ENCODE assay signal across 8 cellular contexts in the genomic region with DNA sequence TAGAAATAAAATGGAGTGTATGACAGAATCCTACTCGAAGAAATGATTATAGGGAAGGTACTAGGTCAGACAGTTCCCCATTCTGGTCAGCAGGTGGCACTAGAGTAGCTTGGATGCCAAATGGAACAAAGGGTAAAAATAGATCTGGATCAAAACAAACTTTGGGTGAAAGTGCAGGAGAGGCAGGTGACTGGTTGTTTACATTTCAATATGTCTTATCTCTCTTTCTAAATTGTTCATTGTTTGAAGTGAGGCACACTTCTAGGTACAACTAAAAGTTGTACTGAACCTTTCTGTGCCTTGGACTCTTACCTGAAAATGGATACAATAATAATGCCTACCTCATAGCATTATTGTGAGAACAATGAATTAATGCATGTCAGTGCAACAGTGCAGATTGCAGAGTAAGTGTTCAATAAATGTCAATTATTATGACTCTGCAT.
DNase-seq lines count a peak whose midpoint lies in the region; ATAC-seq and TF ChIP-seq lines count a peak whose summit lies in the region.

No MANE protein-coding gene starts in this region.

- no peak overlapping the region for H3K4me2 ChIP-seq in neural cell (ENCODE audit: low read length)

- H3F3A ChIP-seq in neural cell (ENCODE audit: insufficient read depth, low read length, poor library complexity, severe bottlenecking): no peaks in the 10 kb centered on the region

- peak; percentile 71 for ATAC-seq in GM21526 (IDR thresholded peaks at IDR 0.05; ENCODE audit: low FRiP score, unreplicated experiment)

- no peak overlapping the region for H3K9ac ChIP-seq in neural cell (ENCODE audit: low read length)

- no peaks in the 10 kb centered on the region for H4K20me1 ChIP-seq in neural cell (ENCODE audit: insufficient read depth)

- TF ChIP-seq CTCF in neural cell (IDR thresholded peaks at IDR 0.05; ENCODE audit: poor library complexity, severe bottlenecking): peak; percentile 97

- peak; percentile 58 for DNase-seq in DMS153 (lab: John Stamatoyannopoulos, UW)
- DNase-seq in KG1 (lab: John Stamatoyannopoulos, UW): peak; percentile 61
- peak; percentile 86 for DNase-seq in OCI-M1 (lab: John Stamatoyannopoulos, UW)
- DNase-seq in activated T-cell treated with anti-CD3 and anti-CD28 coated beads, Interleukin-2, amount 50 U/mL, for 1 hour: peak; percentile 62
- peak; percentile 41 for DNase-seq in fibroblast of gingiva (ENCODE audit: low read depth)
- DNase-seq in stromal cell of bone marrow (ENCODE audit: low read depth): peak; percentile 33

- H3K4me3 ChIP-seq in neural cell (ENCODE audit: low read length): no peak overlapping the region

- no peaks in the 10 kb centered on the region for H3K79me2 ChIP-seq in neural cell (replicated peaks; ENCODE audit: insufficient read depth, low read length)

- no peaks in the 10 kb centered on the region for H3K9me3 ChIP-seq in neural cell (ENCODE audit: low read length)

- H3K9me2 ChIP-seq in neural cell (ENCODE audit: insufficient read depth, low read length): no peaks in the 10 kb centered on the region

- H3K27ac ChIP-seq in neural cell (ENCODE audit: low read length): no peak overlapping the region

- TF ChIP-seq EP300 in neural cell (conservative IDR thresholded peaks at IDR 0.05; ENCODE audit: poor library complexity, severe bottlenecking): no peak

- no peaks in the 10 kb centered on the region for H3K27me3 ChIP-seq in neural cell (ENCODE audit: insufficient read depth, low read depth, low read length)

- no peaks in the 10 kb centered on the region for H3K36me3 ChIP-seq in neural cell (ENCODE audit: insufficient read depth, low read length)

- H2AFZ ChIP-seq in neural cell (ENCODE audit: low read depth, low read length): no peak overlapping the region

- TF ChIP-seq RAD21 in neural cell (conservative IDR thresholded peaks at IDR 0.05): peak; percentile 98

TF ChIP-seq in neural cell, 6 proteins besides CTCF, POLR2A, EP300 and RAD21:
- TF ChIP-seq, protein P1, sequence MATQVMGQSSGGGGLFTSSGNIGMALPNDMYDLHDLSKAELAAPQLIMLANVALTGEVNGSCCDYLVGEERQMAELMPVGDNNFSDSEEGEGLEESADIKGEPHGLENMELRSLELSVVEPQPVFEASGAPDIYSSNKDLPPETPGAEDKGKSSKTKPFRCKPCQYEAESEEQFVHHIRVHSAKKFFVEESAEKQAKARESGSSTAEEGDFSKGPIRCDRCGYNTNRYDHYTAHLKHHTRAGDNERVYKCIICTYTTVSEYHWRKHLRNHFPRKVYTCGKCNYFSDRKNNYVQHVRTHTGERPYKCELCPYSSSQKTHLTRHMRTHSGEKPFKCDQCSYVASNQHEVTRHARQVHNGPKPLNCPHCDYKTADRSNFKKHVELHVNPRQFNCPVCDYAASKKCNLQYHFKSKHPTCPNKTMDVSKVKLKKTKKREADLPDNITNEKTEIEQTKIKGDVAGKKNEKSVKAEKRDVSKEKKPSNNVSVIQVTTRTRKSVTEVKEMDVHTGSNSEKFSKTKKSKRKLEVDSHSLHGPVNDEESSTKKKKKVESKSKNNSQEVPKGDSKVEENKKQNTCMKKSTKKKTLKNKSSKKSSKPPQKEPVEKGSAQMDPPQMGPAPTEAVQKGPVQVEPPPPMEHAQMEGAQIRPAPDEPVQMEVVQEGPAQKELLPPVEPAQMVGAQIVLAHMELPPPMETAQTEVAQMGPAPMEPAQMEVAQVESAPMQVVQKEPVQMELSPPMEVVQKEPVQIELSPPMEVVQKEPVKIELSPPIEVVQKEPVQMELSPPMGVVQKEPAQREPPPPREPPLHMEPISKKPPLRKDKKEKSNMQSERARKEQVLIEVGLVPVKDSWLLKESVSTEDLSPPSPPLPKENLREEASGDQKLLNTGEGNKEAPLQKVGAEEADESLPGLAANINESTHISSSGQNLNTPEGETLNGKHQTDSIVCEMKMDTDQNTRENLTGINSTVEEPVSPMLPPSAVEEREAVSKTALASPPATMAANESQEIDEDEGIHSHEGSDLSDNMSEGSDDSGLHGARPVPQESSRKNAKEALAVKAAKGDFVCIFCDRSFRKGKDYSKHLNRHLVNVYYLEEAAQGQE (IDR thresholded peaks at IDR 0.05; ENCODE audit: borderline replicate concordance): no peak
- peak; percentile 98 for TF ChIP-seq SMC3 (conservative IDR thresholded peaks at IDR 0.05; ENCODE audit: poor library complexity)

Comparison
In these comparisons a context has a peak if more than half of its experiments do, and no peak if none do; other contexts are left out.
1. DNase-seq: peak in every context shown above with its lines; median percentile 86 in OCI-M1; 62 in activated T-cell treated with anti-CD3 and anti-CD28 coated beads, Interleukin-2, amount 50 U/mL, for 1 hour; 61 in KG1; 58 in DMS153; 41 in fibroblast of gingiva; 33 in stromal cell of bone marrow.